8 cellular contexts compared by ENCODE assay signal in the genomic region with DNA sequence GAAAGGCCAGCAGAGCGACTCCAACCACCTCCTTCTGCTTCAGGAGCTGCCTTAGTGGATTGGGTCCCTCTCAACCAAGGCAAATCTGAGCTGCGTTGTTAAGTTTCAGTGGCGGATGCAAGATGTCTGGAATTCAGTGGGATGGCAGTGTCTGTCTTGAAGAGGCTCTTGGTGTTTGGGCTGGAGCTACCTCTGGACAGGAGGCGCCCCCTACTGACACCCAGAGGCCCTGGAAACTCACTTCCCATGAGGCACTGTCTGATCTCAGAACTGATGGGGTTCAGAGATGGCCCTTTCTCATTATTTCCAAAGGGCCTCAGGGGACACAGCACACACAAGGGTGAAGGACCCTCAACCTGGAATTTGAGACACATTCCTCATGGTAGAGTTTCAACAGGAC. TPM values are rescaled to one million over a fixed set of nuclear protein-coding genes. Genes with fewer than 3 reads are reported as not detected.
DNase-seq lines count a peak whose midpoint lies in the region; ATAC-seq and TF ChIP-seq lines count a peak whose summit lies in the region.

No MANE protein-coding gene starts in this region.

- no peaks in the 10 kb centered on the region for H3K36me3 Mint-ChIP-seq in activated naive CD8-positive, alpha-beta T cell treated with anti-CD3 and anti-CD28 coated beads, Interleukin-2, amount 50 U/mL, for 24 hours (ENCODE audit: low read depth)

- H3K27me3 ChIP-seq in SU-DHL-6 (ENCODE audit: low read length) (no peaks in the 10 kb centered on the region), gastrocnemius medialis (no peaks in the 10 kb centered on the region)

- H3K27me3 Mint-ChIP-seq in activated naive CD8-positive, alpha-beta T cell treated with anti-CD3 and anti-CD28 coated beads, Interleukin-2, amount 50 U/mL, for 24 hours = no peaks in the 10 kb centered on the region

- no peak overlapping the region for H3K27ac Mint-ChIP-seq in activated naive CD8-positive, alpha-beta T cell treated with anti-CD3 and anti-CD28 coated beads, Interleukin-2, amount 50 U/mL, for 24 hours

- H3K27ac ChIP-seq in SU-DHL-6 (ENCODE audit: low read depth, low read length) = no peak overlapping the region
- H3K27ac ChIP-seq in gastrocnemius medialis = peak overlapping the region in 1 of 4 donors; percentile 30

- no peaks in the 10 kb centered on the region for H3K4me1 Mint-ChIP-seq in activated naive CD8-positive, alpha-beta T cell treated with anti-CD3 and anti-CD28 coated beads, Interleukin-2, amount 50 U/mL, for 24 hours

- intact Hi-C loops in gastrocnemius medialis (cut with DNase I; ENCODE audit: low total_unique reads) = loop anchor here (5.0 kb wide), 1 partner anchor 49 kb away; no protein-coding TSS in a partner anchor

- no peak overlapping the region for H2AFZ ChIP-seq in SU-DHL-6 (ENCODE audit: low read depth, low read length, severe bottlenecking)

- H3K4me1 ChIP-seq in gastrocnemius medialis = peaks cover 5 to 19% of the 10 kb centered on the region in 2 donors

- peak; percentile 31 for DNase-seq in COR-L47 (lab: John Stamatoyannopoulos, UW)
- peak; percentile 12 for DNase-seq in HT1080 (ENCODE audit: low read depth)
- DNase-seq in activated naive CD8-positive, alpha-beta T cell treated with anti-CD3 and anti-CD28 coated beads, Interleukin-2, amount 50 U/mL, for 24 hours = peak; percentile 67
- peak; percentile 60 for DNase-seq in hepatic stellate cell (ENCODE audit: low spot score)
- peak; percentile 56 to 74 for DNase-seq in gastrocnemius medialis

- in situ Hi-C loops in gastrocnemius medialis (cut with MboI; ENCODE audit: low sequenced_read_pairs in 4 of 4) = loop anchor here in 2 of 4 donors (5.0 to 10.0 kb wide), 2 partner anchors 46 to 51 kb away; no protein-coding TSS in a partner anchor

- no peak overlapping the region for H3K9ac ChIP-seq in SU-DHL-6 (ENCODE audit: low read length)

- no peaks in the 10 kb centered on the region for H3F3A ChIP-seq in SU-DHL-6 (ENCODE audit: insufficient read depth)

- H3K4me3 Mint-ChIP-seq in activated naive CD8-positive, alpha-beta T cell treated with anti-CD3 and anti-CD28 coated beads, Interleukin-2, amount 50 U/mL, for 24 hours = no peak overlapping the region

- TF ChIP-seq POLR2A in gastrocnemius medialis (IDR thresholded peaks at IDR 0.05) = no peak

- no peaks in the 10 kb centered on the region for H3K9me3 ChIP-seq in SU-DHL-6 (ENCODE audit: insufficient read depth, low read length)
- H3K9me3 ChIP-seq in gastrocnemius medialis = no peaks in the 10 kb centered on the region

- peak; percentile 69 for ATAC-seq in activated naive CD8-positive, alpha-beta T cell treated with anti-CD3 and anti-CD28 coated beads, Interleukin-2, amount 50 U/mL, for 24 hours
- peak; percentile 27 to 65 for ATAC-seq in gastrocnemius medialis
- ATAC-seq in HG03196 (IDR thresholded peaks at IDR 0.05; ENCODE audit: unreplicated experiment) = no peak
- ATAC-seq in GM19324 (IDR thresholded peaks at IDR 0.05; ENCODE audit: low FRiP score, unreplicated experiment) = no peak

- H3K9me3 Mint-ChIP-seq in activated naive CD8-positive, alpha-beta T cell treated with anti-CD3 and anti-CD28 coated beads, Interleukin-2, amount 50 U/mL, for 24 hours = no peaks in the 10 kb centered on the region

- no peaks in the 10 kb centered on the region for H4K20me1 ChIP-seq in SU-DHL-6 (ENCODE audit: low read depth, low read length)

- no peaks in the 10 kb centered on the region for H3K36me3 ChIP-seq in SU-DHL-6 (ENCODE audit: low read length)
- no peaks in the 10 kb centered on the region for H3K36me3 ChIP-seq in gastrocnemius medialis

- H3K4me2 ChIP-seq in SU-DHL-6 (ENCODE audit: low read depth, low read length, poor library complexity, severe bottlenecking) = no peak overlapping the region

- TF ChIP-seq CTCF in SU-DHL-6 (IDR thresholded peaks at IDR 0.05; ENCODE audit: insufficient read depth, low read length, poor library complexity, severe bottlenecking) (peak; percentile 49), gastrocnemius medialis (IDR thresholded peaks at IDR 0.05 in 4 of 5, conservative IDR thresholded peaks at IDR 0.05 in 1 of 5) (peak; percentile 58 to 79 (median 74))

- H3K4me3 ChIP-seq in SU-DHL-6 (ENCODE audit: insufficient read depth, low read length, poor library complexity, severe bottlenecking) (no peak overlapping the region), gastrocnemius medialis (no peak overlapping the region)

- H3K79me2 ChIP-seq in SU-DHL-6 (ENCODE audit: insufficient read depth, low read length) = no peaks in the 10 kb centered on the region

- H3K9me2 ChIP-seq in SU-DHL-6 (replicated peaks; ENCODE audit: insufficient read depth, low read length) = no peaks in the 10 kb centered on the region

RNA-seq across cellular contexts. Expression of gene SLC28A1, which starts 6.0 kb away (rescaled TPM):
- not detected in 2 replicates for total RNA-seq in HT1080 (2014; rRNA removed; shearing (Covaris generic))
- not detected in 2 replicates for polyA plus RNA-seq in HT1080 (2015; cell fraction: cytosol; rRNA removed)
- 0.20 TPM in 1 of 2 replicates, not detected in the other for polyA plus RNA-seq in HT1080 (2015; cell fraction: nucleus; rRNA removed)
- total RNA-seq in gastrocnemius medialis = under 1 TPM in 1 of 4 donors, not detected in 3; 0.47 TPM

Comparison
In these comparisons a context has a peak if more than half of its experiments do, and no peak if none do; other contexts are left out.
1. DNase-seq: peak in every context shown above with its lines; median percentile 67 in activated naive CD8-positive, alpha-beta T cell treated with anti-CD3 and anti-CD28 coated beads, Interleukin-2, amount 50 U/mL, for 24 hours; 65 in gastrocnemius medialis; 60 in hepatic stellate cell; 31 in COR-L47; 12 in HT1080.
2. ATAC-seq: peak in activated naive CD8-positive, alpha-beta T cell treated with anti-CD3 and anti-CD28 coated beads, Interleukin-2, amount 50 U/mL, for 24 hours (single experiment) and gastrocnemius medialis (2 of 2); none in HG03196 (single experiment) and GM19324 (single experiment).